8 cellular contexts compared by ENCODE assay signal in genomic region chr13:47999973-48000372, GRCh38. TPM values are rescaled to one million over a fixed set of nuclear protein-coding genes. Genes with fewer than 3 reads are reported as not detected.
A peak's percentile ranks its signal among the peaks of the same experiment; 100 is the strongest.
DNase-seq lines count a peak whose midpoint lies in the region; ATAC-seq and TF ChIP-seq lines count a peak whose summit lies in the region.

No MANE protein-coding gene starts in this region.

- 36 to 41% (median 39%) methylated on average over 5 of the region's 5 CpGs for WGBS in stomach, 5 donors

- no peak overlapping the region for H3K27ac Mint-ChIP-seq in T-helper 1 cell treated with Interleukin-12 subunit alpha and Interleukin-12 subunit beta and Interleukin-4 antibody, amounts not matched to agents 30 μg/mL and 1 μg/mL, for 36 hours
- no peak overlapping the region for H3K27ac Mint-ChIP-seq in activated T-helper 1 cell treated with anti-CD3 and anti-CD28 coated beads, Interleukin-12 subunit alpha, Interleukin-12 subunit beta, Interleukin-2, Interleukin-4 antibody, amounts not matched to agents 30 ng/mL and 10 ng/mL and 1 ng/mL, durations not matched to agents 14 hours and 24 hours and 36 hours

- peak overlapping the region; percentile 93 for H3K4me3 Mint-ChIP-seq in T-helper 1 cell treated with Interleukin-12 subunit alpha and Interleukin-12 subunit beta and Interleukin-4 antibody, amounts not matched to agents 30 μg/mL and 1 μg/mL, for 36 hours
- H3K4me3 Mint-ChIP-seq in activated T-helper 1 cell treated with anti-CD3 and anti-CD28 coated beads, Interleukin-12 subunit alpha, Interleukin-12 subunit beta, Interleukin-2, Interleukin-4 antibody, amounts not matched to agents 30 ng/mL and 10 ng/mL and 1 ng/mL, durations not matched to agents 14 hours and 24 hours and 36 hours: peak overlapping the region; percentile 95

- DNase-seq in T-helper 1 cell (no peak), stomach (no peak), omental fat pad (ENCODE audit: low spot score) (no peak), NCI-H1930 (lab: John Stamatoyannopoulos, UW) (no peak), DMS 273 treated with DMSO at 0.1 percent for 48 hours (lab: John Stamatoyannopoulos, UW) (no peak)
- DNase-seq in activated T-helper 1 cell treated with anti-CD3 and anti-CD28 coated beads, Interleukin-12 subunit alpha, Interleukin-12 subunit beta, Interleukin-2, Interleukin-4 antibody, amounts not matched to agents 30 ng/mL and 10 ng/mL and 1 ng/mL, durations not matched to agents 14 hours and 24 hours and 36 hours (ENCODE audit: low spot score): no peak

- no peaks in the 10 kb centered on the region for H3K27me3 Mint-ChIP-seq in T-helper 1 cell treated with Interleukin-12 subunit alpha and Interleukin-12 subunit beta and Interleukin-4 antibody, amounts not matched to agents 30 μg/mL and 1 μg/mL, for 36 hours (ENCODE audit: low read depth)
- H3K27me3 Mint-ChIP-seq in activated T-helper 1 cell treated with anti-CD3 and anti-CD28 coated beads, Interleukin-12 subunit alpha, Interleukin-12 subunit beta, Interleukin-2, Interleukin-4 antibody, amounts not matched to agents 30 ng/mL and 10 ng/mL and 1 ng/mL, durations not matched to agents 14 hours and 24 hours and 36 hours (ENCODE audit: insufficient read depth): no peaks in the 10 kb centered on the region

- H3K9me3 Mint-ChIP-seq in T-helper 1 cell treated with Interleukin-12 subunit alpha and Interleukin-12 subunit beta and Interleukin-4 antibody, amounts not matched to agents 30 μg/mL and 1 μg/mL, for 36 hours: no peaks in the 10 kb centered on the region
- H3K9me3 Mint-ChIP-seq in activated T-helper 1 cell treated with anti-CD3 and anti-CD28 coated beads, Interleukin-12 subunit alpha, Interleukin-12 subunit beta, Interleukin-2, Interleukin-4 antibody, amounts not matched to agents 30 ng/mL and 10 ng/mL and 1 ng/mL, durations not matched to agents 14 hours and 24 hours and 36 hours: no peaks in the 10 kb centered on the region

- peaks cover 20% of the 10 kb centered on the region for H3K4me1 Mint-ChIP-seq in T-helper 1 cell treated with Interleukin-12 subunit alpha and Interleukin-12 subunit beta and Interleukin-4 antibody, amounts not matched to agents 30 μg/mL and 1 μg/mL, for 36 hours (ENCODE audit: low read depth)
- peaks cover 31% of the 10 kb centered on the region for H3K4me1 Mint-ChIP-seq in activated T-helper 1 cell treated with anti-CD3 and anti-CD28 coated beads, Interleukin-12 subunit alpha, Interleukin-12 subunit beta, Interleukin-2, Interleukin-4 antibody, amounts not matched to agents 30 ng/mL and 10 ng/mL and 1 ng/mL, durations not matched to agents 14 hours and 24 hours and 36 hours (ENCODE audit: low read depth)

- no peak for TF ChIP-seq EP300 in stomach (IDR thresholded peaks at IDR 0.05)

- peaks cover 8% of the 10 kb centered on the region for H3K36me3 Mint-ChIP-seq in T-helper 1 cell treated with Interleukin-12 subunit alpha and Interleukin-12 subunit beta and Interleukin-4 antibody, amounts not matched to agents 30 μg/mL and 1 μg/mL, for 36 hours (ENCODE audit: low read depth)
- H3K36me3 Mint-ChIP-seq in activated T-helper 1 cell treated with anti-CD3 and anti-CD28 coated beads, Interleukin-12 subunit alpha, Interleukin-12 subunit beta, Interleukin-2, Interleukin-4 antibody, amounts not matched to agents 30 ng/mL and 10 ng/mL and 1 ng/mL, durations not matched to agents 14 hours and 24 hours and 36 hours (ENCODE audit: low read depth): peaks cover 8% of the 10 kb centered on the region

- ATAC-seq in omental fat pad (ENCODE audit: low FRiP score): no peak

- no peaks in the 10 kb centered on the region for H3K27me3 ChIP-seq in iPS-18a (ENCODE audit: control insufficient read depth, insufficient read depth, low read length)
- H3K27me3 ChIP-seq in stomach: no peaks in the 10 kb centered on the region

- no peak for TF ChIP-seq CTCF in stomach (IDR thresholded peaks at IDR 0.05)
- no peak for TF ChIP-seq CTCF in omental fat pad (IDR thresholded peaks at IDR 0.05)

- peaks cover 3% of the 10 kb centered on the region for H3K4me1 ChIP-seq in iPS-18a (ENCODE audit: control insufficient read depth, low read depth, low read length)
- peaks cover 14 to 50% (median 34%) of the 10 kb centered on the region in 4 donors for H3K4me1 ChIP-seq in stomach

- no peak overlapping the region for H3K27ac ChIP-seq in iPS-18a (ENCODE audit: low read length)
- peak overlapping the region in 2 of 5 donors; percentile 91 for H3K27ac ChIP-seq in stomach

- TF ChIP-seq POLR2A in stomach (IDR thresholded peaks at IDR 0.05): no peak

- intact Hi-C loops in activated T-helper 1 cell treated with anti-CD3 and anti-CD28 coated beads, Interleukin-12 subunit alpha, Interleukin-12 subunit beta, Interleukin-2, Interleukin-4 antibody, amounts not matched to agents 30 ng/mL and 10 ng/mL and 1 ng/mL, durations not matched to agents 14 hours and 24 hours and 36 hours (cut with micrococcal nuclease): no loop called here
- intact Hi-C loops in stomach (cut with DNase I; ENCODE audit: low total_unique reads): no loop called here

- H3K9me3 ChIP-seq in iPS-18a (ENCODE audit: control insufficient read depth, low read depth, low read length): no peaks in the 10 kb centered on the region
- no peaks in the 10 kb centered on the region for H3K9me3 ChIP-seq in stomach

- peak overlapping the region; percentile 86 for H3K9ac ChIP-seq in iPS-18a (ENCODE audit: low read length)

- peaks cover 6% of the 10 kb centered on the region for H3K36me3 ChIP-seq in iPS-18a (ENCODE audit: control insufficient read depth, low read depth, low read length)
- H3K36me3 ChIP-seq in stomach: peaks cover 0 to 16% (median 11%) of the 10 kb centered on the region in 4 donors

- H3K4me3 ChIP-seq in iPS-18a (ENCODE audit: low read length): peak overlapping the region; percentile 80
- peak overlapping the region; percentile 66 to 99 (median 96) for H3K4me3 ChIP-seq in stomach

RNA-seq across cellular contexts. Expression of gene SUCLA2, which starts 1.1 kb away (rescaled TPM):
- 40.4 and 45.3 TPM in 2 replicates for total RNA-seq in activated T-helper 1 cell treated with anti-CD3 and anti-CD28 coated beads, Interleukin-12 subunit alpha, Interleukin-12 subunit beta, Interleukin-2, Interleukin-4 antibody, amounts not matched to agents 30 ng/mL and 10 ng/mL and 1 ng/mL, durations not matched to agents 14 hours and 24 hours and 36 hours
- total RNA-seq in stomach (10 to 100 TPM in 4 of 5 donors, 1 to 10 TPM in 1; 8.1 to 77.3 (median 32.1) TPM), omental fat pad (10 to 100 TPM; 37.2 to 91.6 (median 68.7) TPM)
- polyA plus RNA-seq in stomach: 10 to 100 TPM; 24.4 to 41.1 (median 34.9) TPM

RNA-seq across cellular contexts. Expression of gene NUDT15, which starts 37.6 kb away (rescaled TPM):
- 15.3 and 16.8 TPM in 2 replicates for total RNA-seq in activated T-helper 1 cell treated with anti-CD3 and anti-CD28 coated beads, Interleukin-12 subunit alpha, Interleukin-12 subunit beta, Interleukin-2, Interleukin-4 antibody, amounts not matched to agents 30 ng/mL and 10 ng/mL and 1 ng/mL, durations not matched to agents 14 hours and 24 hours and 36 hours
- total RNA-seq in stomach (10 to 100 TPM in 2 of 5 donors, 1 to 10 TPM in 1, under 1 TPM in 1, not detected in 1; 0.89 to 18.0 (median 13.4) TPM), omental fat pad (10 to 100 TPM in 1 of 4 donors, 1 to 10 TPM in 3; 8.6 to 11.2 (median 9.0) TPM)
- 10 to 100 TPM; 11.5 to 22.5 (median 20.2) TPM for polyA plus RNA-seq in stomach
